Comparison of ENCODE assay signal across 17 cellular contexts in genomic region chr9:8750639-8751041, GRCh38.
A peak's percentile ranks its signal among the peaks of the same experiment; 100 is the strongest.
DNase-seq lines count a peak whose midpoint lies in the region; ATAC-seq, FAIRE-seq and TF ChIP-seq lines count a peak whose summit lies in the region.
"Had no signal": no experiment of that assay in that cellular context is flagged by ENCODE, and none has a peak within 500 bp of the region (broad histone marks: within the 10 kb centered on the region; RNA-seq: fewer than 3 reads in every experiment).

No MANE protein-coding gene starts in this region.

- no peaks in the 10 kb centered on the region for H3K36me3 Mint-ChIP-seq in stimulated activated naive B cell treated with anti-CD40 and anti-IgM and Interleukin-4, amounts not matched to agents 10 μg/mL and 1 μg/mL and 100 μg/mL, for 72 hours
- 0 out of 2 replicates have a peak, but pooled peaks cover 3% of the 10 kb centered on the region for H3K36me3 Mint-ChIP-seq in HFFc6 (ENCODE audit: low read depth)
- H3K36me3 Mint-ChIP-seq: immature natural killer cell had no signal

- no peak for FAIRE-seq in GM12892 (lab: Jason Lieb, UNC)
- FAIRE-seq: endometrium had no signal

- no peak for TF ChIP-seq POLR2A in GM12892 (IDR thresholded peaks at IDR 0.05; ENCODE audit: low read depth, low read length)

- ATAC-seq in stimulated activated naive B cell treated with anti-CD40 and anti-IgM and Interleukin-4, amounts not matched to agents 10 μg/mL and 1 μg/mL and 100 μg/mL, for 72 hours (replicated peaks): no peak
- ATAC-seq: gastrocnemius medialis had no signal

- no peaks in the 10 kb centered on the region for H3K27me3 Mint-ChIP-seq in stimulated activated naive B cell treated with anti-CD40 and anti-IgM and Interleukin-4, amounts not matched to agents 10 μg/mL and 1 μg/mL and 100 μg/mL, for 72 hours
- H3K27me3 Mint-ChIP-seq in HFFc6 (ENCODE audit: insufficient read depth): no peaks in the 10 kb centered on the region; the same call in 1 of the 2 replicates
- H3K27me3 Mint-ChIP-seq: central memory CD8-positive, alpha-beta T cell had no signal

- H3K9me3 Mint-ChIP-seq in stimulated activated naive B cell treated with anti-CD40 and anti-IgM and Interleukin-4, amounts not matched to agents 10 μg/mL and 1 μg/mL and 100 μg/mL, for 72 hours: no peaks in the 10 kb centered on the region
- peaks cover 41% of the 10 kb centered on the region for H3K9me3 Mint-ChIP-seq in HFFc6
- H3K9me3 Mint-ChIP-seq: central memory CD8-positive, alpha-beta T cell had no signal

- peak overlapping the region; percentile 76 for H3K27ac Mint-ChIP-seq in stimulated activated naive B cell treated with anti-CD40 and anti-IgM and Interleukin-4, amounts not matched to agents 10 μg/mL and 1 μg/mL and 100 μg/mL, for 72 hours
- H3K27ac Mint-ChIP-seq in HFFc6: no peak overlapping the region
- H3K27ac Mint-ChIP-seq: immature natural killer cell had no signal

- TF ChIP-seq CTCF in HFFc6 (IDR thresholded peaks at IDR 0.05): no peak

- H3K4me1 Mint-ChIP-seq in stimulated activated naive B cell treated with anti-CD40 and anti-IgM and Interleukin-4, amounts not matched to agents 10 μg/mL and 1 μg/mL and 100 μg/mL, for 72 hours: no peaks in the 10 kb centered on the region
- no peaks in the 10 kb centered on the region for H3K4me1 Mint-ChIP-seq in HFFc6 (ENCODE audit: low read depth)
- H3K4me1 Mint-ChIP-seq: central memory CD8-positive, alpha-beta T cell; immature natural killer cell had no signal

- peak; percentile 44 for DNase-seq in NCI-H2227 (lab: John Stamatoyannopoulos, UW; ENCODE audit: unreplicated experiment)
- DNase-seq in cerebellar cortex (ENCODE audit: low spot score): peak; percentile 25
- peak; percentile 81 for DNase-seq in islet precursor cell
- DNase-seq in stimulated activated naive B cell treated with anti-CD40 and anti-IgM and Interleukin-4, amounts not matched to agents 10 μg/mL and 1 μg/mL and 100 μg/mL, for 72 hours: no peak
- DNase-seq in GM12892 (ENCODE audit: insufficient read length): no peak
- no peak for DNase-seq in HFFc6
- DNase-seq in NCI-H82 (lab: John Stamatoyannopoulos, UW): no peak
- DNase-seq: activated CD4-positive, CD25-positive, alpha-beta regulatory T cell; BE2C; DMS 273 treated with DMSO at 0.1 percent for 48 hours; gastrocnemius medialis; immature natural killer cell; stimulated activated naive CD4-positive, alpha-beta T cell; T-helper 2 cell; transverse colon had no signal

- no peak overlapping the region for H3K4me3 Mint-ChIP-seq in stimulated activated naive B cell treated with anti-CD40 and anti-IgM and Interleukin-4, amounts not matched to agents 10 μg/mL and 1 μg/mL and 100 μg/mL, for 72 hours
- H3K4me3 Mint-ChIP-seq in HFFc6: no peak overlapping the region
- H3K4me3 Mint-ChIP-seq: central memory CD8-positive, alpha-beta T cell; immature natural killer cell had no signal

Comparison
In these comparisons a context has a peak if more than half of its experiments do, and no peak if none do; other contexts are left out.
1. DNase-seq: peak in NCI-H2227 (single experiment), cerebellar cortex (single experiment) and islet precursor cell (single experiment); none in stimulated activated naive B cell treated with anti-CD40 and anti-IgM and Interleukin-4, amounts not matched to agents 10 μg/mL and 1 μg/mL and 100 μg/mL, for 72 hours (single experiment), GM12892 (single experiment), HFFc6 (single experiment) and NCI-H82 (single experiment).